ENCODE assay signal across 21 cellular contexts in genomic region chr2:74646201-74646600, GRCh38. TPM values are rescaled to one million over a fixed set of nuclear protein-coding genes. Genes with fewer than 3 reads are reported as not detected.
A peak's percentile ranks its signal among the peaks of the same experiment; 100 is the strongest.
DNase-seq lines count a peak whose midpoint lies in the region; ATAC-seq and TF ChIP-seq lines count a peak whose summit lies in the region.
"Had no signal": no experiment of that assay in that cellular context is flagged by ENCODE, and none has a peak within 500 bp of the region (broad histone marks: within the 10 kb centered on the region; RNA-seq: fewer than 3 reads in every experiment).

No MANE protein-coding gene starts in this region.

- no peak for TF ChIP-seq CTCF in GM10248 (IDR thresholded peaks at IDR 0.05; ENCODE audit: control extremely low read depth, extremely low read depth, low read depth, missing control alignments)

- no peak overlapping the region for H4K5ac ChIP-seq in mesendoderm (ENCODE audit: low read length)

- H3K4ac ChIP-seq in mesendoderm (ENCODE audit: low read depth, low read length): no peak overlapping the region

- no peaks in the 10 kb centered on the region for H3K9me3 ChIP-seq in aorta (ENCODE audit: control insufficient read depth, low read length)
- H3K9me3 ChIP-seq: SJSA1 had no signal

- no peak overlapping the region for H3K4me3 ChIP-seq in mesendoderm (ENCODE audit: low read length)
- H3K4me3 ChIP-seq in aorta (ENCODE audit: low read length in 2 of 2): no peak overlapping the region
- H3K4me3 ChIP-seq: SJSA1 had no signal

- no peak overlapping the region for H2AK5ac ChIP-seq in mesendoderm (ENCODE audit: low read length)

- POLR2A ChIA-PET in GM10248 (lab: Yijun Ruan, JAX): no interaction called here

- CTCF ChIA-PET in GM10248 (lab: Yijun Ruan, JAX): no interaction called here

- H3K27me3 ChIP-seq in mesendoderm (ENCODE audit: insufficient read depth, low read length, poor library complexity) (no peaks in the 10 kb centered on the region), aorta (ENCODE audit: control insufficient read depth in 1 of 2, insufficient read depth in 2 of 2, low read length in 1 of 2) (no peaks in the 10 kb centered on the region)
- H3K27me3 ChIP-seq: SJSA1 had no signal

- H3K9ac ChIP-seq in mesendoderm (ENCODE audit: low read length): no peak overlapping the region
- H3K9ac ChIP-seq: KMS-11 had no signal

- no peaks in the 10 kb centered on the region for H3K79me1 ChIP-seq in mesendoderm (ENCODE audit: low read length)

- no peak overlapping the region for H3K23ac ChIP-seq in mesendoderm (ENCODE audit: low read length)

- H3K27ac ChIP-seq in mesendoderm (ENCODE audit: low read depth, low read length) (no peak overlapping the region), aorta (ENCODE audit: low read depth in 1 of 2, low read length in 2 of 2) (no peak overlapping the region)
- H3K27ac ChIP-seq: KMS-11, SJSA1 had no signal

- H3K79me2 ChIP-seq in mesendoderm (ENCODE audit: control insufficient read depth, insufficient read depth, low read length): no peaks in the 10 kb centered on the region

- no peak overlapping the region for H4K8ac ChIP-seq in mesendoderm (ENCODE audit: low read depth, low read length)

- no peak overlapping the region for H3K18ac ChIP-seq in mesendoderm (ENCODE audit: low read length)

- H2BK5ac ChIP-seq in mesendoderm (ENCODE audit: low read length): no peak overlapping the region

- H3K56ac ChIP-seq in mesendoderm (ENCODE audit: low read length): no peak overlapping the region

- no CpG with 5 or more reads among the region's 2 CpGs for WGBS in mesendoderm (ENCODE audit: extremely low coverage, insufficient coverage, low lambda C conversion rate)
- WGBS in aorta, 2 donors: 43 to 56% methylated on average over 2 of the region's 2 CpGs

- DNase-seq in DMS53 (lab: John Stamatoyannopoulos, UW) (peak; percentile 32), DMS53 treated with DMSO at 0.1 percent for 48 hours (lab: John Stamatoyannopoulos, UW; ENCODE audit: unreplicated experiment) (no peak), NCI-H2029 (lab: John Stamatoyannopoulos, UW) (peak; percentile 11), astrocyte of the hippocampus (ENCODE audit: low read depth, low spot score) (peak; percentile 7), mesendoderm (peak; percentile 16), GM10248 (ENCODE audit: extremely low spot score) (no peak), aorta (no peak)
- no peak for DNase-seq in activated CD8-positive, alpha-beta memory T cell treated with anti-CD3 and anti-CD28 coated beads, Interleukin-2, amount 50 U/mL, for 48 hours
- DNase-seq: 8988T, C1 segment of cervical spinal cord, NCI-H1048, NCI-H1436 treated with DMSO at 0.1 percent for 48 hours, NCI-H2081 treated with DMSO at 0.1 percent for 48 hours, NCI-H226, NCI-H526 treated with DMSO at 0.1 percent for 48 hours, PC-3 had no signal

- intact Hi-C loops in aorta (cut with DNase I): no loop called here

- H3K4me2 ChIP-seq in mesendoderm (ENCODE audit: low read length): no peak overlapping the region
- H3K4me2 ChIP-seq: KMS-11 had no signal

- no peak overlapping the region for H2BK15ac ChIP-seq in mesendoderm (replicated peaks; ENCODE audit: low read depth)

- H3K4me1 ChIP-seq in mesendoderm (ENCODE audit: control insufficient read depth, low read depth, low read length): no peaks in the 10 kb centered on the region
- no peaks in the 10 kb centered on the region for H3K4me1 ChIP-seq in aorta (ENCODE audit: control insufficient read depth in 1 of 2, insufficient read depth in 2 of 2, low read length in 2 of 2)
- H3K4me1 ChIP-seq: SJSA1 had no signal

- ATAC-seq in aorta (ENCODE audit: low FRiP score): no peak
- ATAC-seq: HepG2, PC-3 had no signal

- H2BK120ac ChIP-seq in mesendoderm (ENCODE audit: low read depth, low read length): no peak overlapping the region

- no peaks in the 10 kb centered on the region for H3K36me3 ChIP-seq in mesendoderm (ENCODE audit: control insufficient read depth, insufficient read depth, low read length)
- H3K36me3 ChIP-seq in aorta (ENCODE audit: control insufficient read depth in 1 of 2, insufficient read depth in 2 of 2, low read length in 1 of 2): no peaks in the 10 kb centered on the region
- H3K36me3 ChIP-seq: SJSA1 had no signal

RNA-seq across cellular contexts. Expression of gene M1AP, which starts 1.9 kb away (rescaled TPM):
- polyA plus RNA-seq in mesendoderm (2013, experiment 1 of 2): 2.0 TPM
- 2.0 TPM for polyA plus RNA-seq in mesendoderm (2013, experiment 2 of 2)
- total RNA-seq in aorta: 1 to 10 TPM in 1 of 2 donors, not detected in 1; 1.3 TPM
- polyA plus RNA-seq in aorta: not detected
- total RNA-seq: H4, HepG2, M059J, PC-3, SJSA1 had no signal
- polyA plus RNA-seq: HepG2 had no signal

RNA-seq across cellular contexts. Expression of gene SEMA4F, which starts 7.8 kb away (rescaled TPM):
- 1.0 TPM for polyA plus RNA-seq in mesendoderm (2013, experiment 1 of 2)
- polyA plus RNA-seq in mesendoderm (2013, experiment 2 of 2): 1.4 TPM
- 10 to 100 TPM in 1 of 2 donors, 1 to 10 TPM in 1; 7.7 to 10.8 TPM for total RNA-seq in aorta
- polyA plus RNA-seq in aorta: 1 to 10 TPM; 1.4 to 6.7 TPM

Comparison
In these comparisons a context has a peak if more than half of its experiments do, and no peak if none do; other contexts are left out.
1. DNase-seq: peak in DMS53 (single experiment), NCI-H2029 (single experiment), astrocyte of the hippocampus (single experiment) and mesendoderm (single experiment); none in DMS53 treated with DMSO at 0.1 percent for 48 hours (single experiment), activated CD8-positive, alpha-beta memory T cell treated with anti-CD3 and anti-CD28 coated beads, Interleukin-2, amount 50 U/mL, for 48 hours (single experiment), GM10248 (single experiment) and aorta (0 of 2).